Comparison of ENCODE assay signal across 26 cellular contexts in genomic region chr3:166110102-166110501, GRCh38.
"Had no signal": no experiment of that assay in that cellular context is flagged by ENCODE, and none has a peak within 500 bp of the region (broad histone marks: within the 10 kb centered on the region; RNA-seq: fewer than 3 reads in every experiment).

No MANE protein-coding gene starts in this region.

- FAIRE-seq: urothelium cell line had no signal

- DNase-seq: activated CD4-positive, alpha-beta memory T cell treated with anti-CD3 and anti-CD28 coated beads for 36 hours; activated CD4-positive, alpha-beta T cell treated with anti-CD3 and anti-CD28 coated beads, Interleukin-2, amount 10 ng/mL, durations not matched to agents 24 days and 14 days; activated CD4-positive, CD25-positive, alpha-beta regulatory T cell treated with anti-CD3 and anti-CD28 coated beads, Interleukin-2, amount 50 U/mL, for 72 hours; activated CD8-positive, alpha-beta memory T cell treated with anti-CD3 and anti-CD28 coated beads, Interleukin-2, amount 50 U/mL, for 4 hours; activated effector memory CD4-positive, alpha-beta T cell treated with anti-CD3 and anti-CD28 coated beads, Interleukin-2, amount 50 U/mL, for 16 hours; activated naive CD4-positive, alpha-beta T cell treated with anti-CD3 and anti-CD28 coated beads for 36 hours; activated naive CD8-positive, alpha-beta T cell treated with anti-CD3 and anti-CD28 coated beads for 36 hours; activated T-cell treated with anti-CD3 and anti-CD28 coated beads, Interleukin-2, amount 50 U/mL, for 1 hour; adrenal gland; caudate nucleus; cortex of kidney; effector memory CD8-positive, alpha-beta T cell; foreskin melanocyte; left ventricle myocardium inferior; stimulated activated CD4-positive, alpha-beta T cell treated with anti-CD3 and anti-CD28 coated beads, Interleukin-12 subunit alpha, Interleukin-12 subunit beta, amount 100 ng/mL, for 4 hours; stimulated activated CD4-positive, alpha-beta T cell treated with anti-CD3 and anti-CD28 coated beads, Interleukin-4, amount 100 ng/mL, for 1 hour; T1000; trophoblast cell; WERI-Rb-1 had no signal

- H3K27ac ChIP-seq: adrenal gland, ascending aorta, esophagus muscularis mucosa, left ventricle myocardium inferior, neutrophil, skin epidermis, thoracic aorta, WERI-Rb-1 had no signal

- H3K4me3 ChIP-seq: adrenal gland, ascending aorta, esophagus muscularis mucosa, left ventricle myocardium inferior, lung, skin epidermis, thoracic aorta had no signal

- H3K4me1 ChIP-seq: adrenal gland, ascending aorta, left ventricle myocardium inferior had no signal

- H3K9me3 ChIP-seq: adrenal gland, ascending aorta, esophagus muscularis mucosa, left ventricle myocardium inferior, neutrophil, thoracic aorta had no signal

- H3K27me3 ChIP-seq: adrenal gland, ascending aorta, esophagus muscularis mucosa, neutrophil had no signal

- H3K36me3 ChIP-seq: adrenal gland, ascending aorta, esophagus muscularis mucosa, left ventricle myocardium inferior, neutrophil, thoracic aorta, WERI-Rb-1 had no signal
